ENCODE assay signal across 27 cellular contexts in genomic region chr7:88214456-88214855, GRCh38.
"Had no signal": no experiment of that assay in that cellular context is flagged by ENCODE, and none has a peak within 500 bp of the region (broad histone marks: within the 10 kb centered on the region; RNA-seq: fewer than 3 reads in every experiment).

No MANE protein-coding gene starts in this region.

- H3K9me3 ChIP-seq: left ventricle myocardium inferior, sigmoid colon, testis, uterus had no signal

- DNase-seq: activated CD4-positive, alpha-beta T cell treated with anti-CD3 and anti-CD28 coated beads for 4 hours; activated CD4-positive, CD25-positive, alpha-beta regulatory T cell; activated effector memory CD4-positive, alpha-beta T cell treated with Interleukin-2 at 50 U/mL for 16 hours; activated naive CD4-positive, alpha-beta T cell treated with anti-CD3 and anti-CD28 coated beads, Interleukin-2, amount 10 ng/mL, durations not matched to agents 7 days and 5 days; activated T-cell treated with anti-CD3 and anti-CD28 coated beads, Interleukin-2, amount 50 U/mL, for 4 hours; aorta; caudate nucleus; dermis blood vessel endothelial cell; effector CD8-positive, alpha-beta T cell; foreskin keratinocyte; glutamatergic neuron; immature natural killer cell; kidney glomerular epithelial cell; left ventricle myocardium inferior; naive thymus-derived CD4-positive, alpha-beta T cell; retina; sigmoid colon; stimulated activated CD4-positive, alpha-beta T cell treated with anti-CD3 and anti-CD28 coated beads, Interleukin-2, amount 100 ng/mL, for 48 hours; stimulated activated CD8-positive, alpha-beta memory T cell treated with anti-CD3 and anti-CD28 coated beads, Interleukin-4, amount 100 ng/mL, for 48 hours; stimulated activated naive CD4-positive, alpha-beta T cell; T-cell; T1000; testis; uterus had no signal

- H3K4me3 Mint-ChIP-seq: activated naive CD4-positive, alpha-beta T cell treated with anti-CD3 and anti-CD28 coated beads, Interleukin-2, amount 10 ng/mL, durations not matched to agents 7 days and 5 days; activated T-cell treated with anti-CD3 and anti-CD28 coated beads, Interleukin-2, amount 50 U/mL, for 4 hours; immature natural killer cell; naive thymus-derived CD4-positive, alpha-beta T cell; neural progenitor cell; T-cell had no signal

- H3K27ac Mint-ChIP-seq: activated naive CD4-positive, alpha-beta T cell treated with anti-CD3 and anti-CD28 coated beads, Interleukin-2, amount 10 ng/mL, durations not matched to agents 7 days and 5 days; neural progenitor cell; T-cell had no signal

- ATAC-seq: activated T-cell treated with anti-CD3 and anti-CD28 coated beads, Interleukin-2, amount 50 U/mL, for 4 hours; foreskin keratinocyte; naive thymus-derived CD4-positive, alpha-beta T cell; T-cell had no signal

- H3K9me3 Mint-ChIP-seq: activated naive CD4-positive, alpha-beta T cell treated with anti-CD3 and anti-CD28 coated beads, Interleukin-2, amount 10 ng/mL, durations not matched to agents 7 days and 5 days; activated T-cell treated with anti-CD3 and anti-CD28 coated beads, Interleukin-2, amount 50 U/mL, for 4 hours; brain; immature natural killer cell; naive thymus-derived CD4-positive, alpha-beta T cell; neural progenitor cell; T-cell had no signal

- H3K27me3 Mint-ChIP-seq: activated naive CD4-positive, alpha-beta T cell treated with anti-CD3 and anti-CD28 coated beads, Interleukin-2, amount 10 ng/mL, durations not matched to agents 7 days and 5 days; naive thymus-derived CD4-positive, alpha-beta T cell; progenitor cell of endocrine pancreas; T-cell had no signal
